Comparison of ENCODE assay signal across 9 cellular contexts in the genomic region with DNA sequence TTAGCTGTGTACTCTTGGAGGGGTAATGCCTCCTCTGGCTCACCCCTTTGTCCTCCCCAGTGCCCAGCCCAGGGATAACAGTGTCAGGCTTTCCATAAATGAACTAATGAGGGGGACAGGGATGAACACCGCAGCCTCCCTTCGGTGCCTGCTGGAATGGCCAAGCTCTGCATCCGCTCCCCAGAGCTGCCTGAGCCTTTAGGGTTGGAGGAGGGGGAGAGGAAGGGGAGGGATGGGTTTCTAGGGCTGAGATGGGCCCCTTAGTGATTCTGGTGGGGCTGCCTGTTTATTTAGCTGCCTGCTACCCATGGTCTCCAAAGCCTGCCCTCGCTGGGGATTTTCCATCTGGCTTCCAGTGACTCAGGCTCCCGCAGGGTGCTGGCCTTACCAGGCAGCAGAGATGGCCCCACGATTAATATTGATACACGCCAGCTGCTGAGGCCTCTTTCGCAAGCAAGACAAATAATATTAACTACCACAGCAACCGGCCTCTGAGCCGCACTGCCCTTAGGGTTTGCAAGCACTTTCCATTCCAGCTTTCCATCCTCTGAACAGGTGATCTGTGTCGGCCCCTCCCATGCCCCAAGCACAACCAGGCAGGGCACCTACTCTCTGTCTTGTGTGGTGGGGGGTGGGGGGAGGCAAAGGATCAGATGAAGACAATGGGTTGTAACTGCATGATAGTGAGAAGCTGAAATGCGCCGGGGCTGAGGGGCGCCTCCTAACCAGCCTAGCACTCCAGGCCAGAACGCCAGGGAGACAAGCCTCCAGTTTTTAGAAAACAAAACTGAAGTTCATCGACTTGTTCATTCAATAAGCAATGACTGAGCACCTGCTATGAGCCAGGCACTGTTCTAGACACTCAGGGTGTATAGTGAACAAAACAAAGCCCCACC. TPM values are rescaled to one million over a fixed set of nuclear protein-coding genes. Genes with fewer than 3 reads are reported as not detected.
DNase-seq lines count a peak whose midpoint lies in the region; ATAC-seq and TF ChIP-seq lines count a peak whose summit lies in the region.
"Had no signal": no experiment of that assay in that cellular context is flagged by ENCODE, and none has a peak within 500 bp of the region (broad histone marks: within the 10 kb centered on the region; RNA-seq: fewer than 3 reads in every experiment).

No MANE protein-coding gene starts in this region.

- no peaks in the 10 kb centered on the region for H3K36me3 ChIP-seq in endodermal cell (ENCODE audit: control insufficient read depth, insufficient read depth, low read length)

- intact Hi-C loops in left colon (cut with DNase I, micrococcal nuclease), result loop anchor here in 1 of 2 donors (5.0 to 10.0 kb wide), 2 partner anchors 99 to 329 kb away; no protein-coding TSS in a partner anchor

- H3K27me3 Mint-ChIP-seq in endodermal cell (ENCODE audit: insufficient read depth) (no peaks in the 10 kb centered on the region), progenitor cell of endocrine pancreas (no peaks in the 10 kb centered on the region)

- TF ChIP-seq CTCF in endodermal cell (conservative IDR thresholded peaks at IDR 0.05) (no peak), progenitor cell of endocrine pancreas (IDR thresholded peaks at IDR 0.05; ENCODE audit: unreplicated experiment) (no peak)

- no peak overlapping the region for H3K9ac ChIP-seq in endodermal cell (ENCODE audit: extremely low read depth, low read length, poor library complexity, severe bottlenecking)
- H3K9ac ChIP-seq: KMS-11 had no signal

- H3K9me3 Mint-ChIP-seq in endodermal cell, result no peaks in the 10 kb centered on the region
- no peaks in the 10 kb centered on the region for H3K9me3 Mint-ChIP-seq in progenitor cell of endocrine pancreas (ENCODE audit: low read depth)

- H3K27ac Mint-ChIP-seq in endodermal cell, result no peak overlapping the region
- peak overlapping the region; percentile 56 for H3K27ac Mint-ChIP-seq in progenitor cell of endocrine pancreas

- H3K4me1 Mint-ChIP-seq in endodermal cell (peaks cover 2% of the 10 kb centered on the region), progenitor cell of endocrine pancreas (ENCODE audit: low read depth) (peaks cover 25% of the 10 kb centered on the region)

- 60 to 69% methylated on average over 5 to 16 of the region's 16 CpGs for WGBS in endodermal cell (ENCODE audit: insufficient coverage in 1 of 2, insufficient read length in 1 of 2), 2 experiments

- no peaks in the 10 kb centered on the region for H3K9me3 ChIP-seq in endodermal cell (ENCODE audit: control insufficient read depth, low read length)

- DNase-seq in G401 (ENCODE audit: low spot score) (peak; percentile 49), NCI-H345 (lab: John Stamatoyannopoulos, UW) (peak; percentile 88), endodermal cell (peak; percentile 48), progenitor cell of endocrine pancreas (ENCODE audit: low spot score, unreplicated experiment) (no peak), left colon (no peak)
- DNase-seq in stimulated activated CD4-positive, alpha-beta T cell treated with anti-CD3 and anti-CD28 coated beads, Interleukin-2, amount 100 ng/mL, for 24 hours, result no peak
- DNase-seq in activated CD4-positive, CD25-positive, alpha-beta regulatory T cell treated with anti-CD3 and anti-CD28 coated beads, Interleukin-2, amount 50 U/mL, for 72 hours, result no peak

- no peaks in the 10 kb centered on the region for H3K27me3 ChIP-seq in endodermal cell (ENCODE audit: control insufficient read depth, insufficient read depth, low read length, poor library complexity, severe bottlenecking)

- H3K4me3 Mint-ChIP-seq in endodermal cell, result no peak overlapping the region
- no peak overlapping the region for H3K4me3 Mint-ChIP-seq in progenitor cell of endocrine pancreas (ENCODE audit: low read depth)

- peak overlapping the region; percentile 66 for H3K27ac ChIP-seq in endodermal cell (ENCODE audit: low read depth, low read length)
- H3K27ac ChIP-seq: KMS-11 had no signal

- H3K36me3 Mint-ChIP-seq in endodermal cell (ENCODE audit: low read depth), result no peaks in the 10 kb centered on the region
- no peaks in the 10 kb centered on the region for H3K36me3 Mint-ChIP-seq in progenitor cell of endocrine pancreas (ENCODE audit: insufficient read depth)

- in situ Hi-C loops in G401 (cut with HindIII; ENCODE audit: low sequenced_read_pairs), result no loop called here

- no peaks in the 10 kb centered on the region for H3K4me1 ChIP-seq in endodermal cell (ENCODE audit: control insufficient read depth, insufficient read depth, low read length)

- ATAC-seq in left colon (no peak), GM18870 (IDR thresholded peaks at IDR 0.05; ENCODE audit: unreplicated experiment) (no peak)

- H3K4me3 ChIP-seq in endodermal cell (ENCODE audit: low read length), result no peak overlapping the region

RNA-seq across cellular contexts. Expression of a gene that starts 56.7 kb away (rescaled TPM):
- total RNA-seq in G401 (2014; rRNA removed; shearing (Covaris generic)), result 0.37 and 2.6 TPM in 2 replicates
- total RNA-seq in endodermal cell (10 to 100 TPM; 12.3 to 21.9 TPM), progenitor cell of endocrine pancreas (49.6 and 58.3 TPM in 2 replicates), left colon (1 to 10 TPM; 2.2 to 6.7 TPM)
- polyA plus RNA-seq in endodermal cell (2013, experiment 1 of 2), result 55.9 TPM
- polyA plus RNA-seq in endodermal cell (2013, experiment 2 of 2), result 52.1 TPM

Comparison
In these comparisons a context has a peak if more than half of its experiments do, and no peak if none do; other contexts are left out.
1. DNase-seq: peak in G401 (single experiment), NCI-H345 (single experiment) and endodermal cell (single experiment); none in progenitor cell of endocrine pancreas (single experiment), left colon (0 of 2), stimulated activated CD4-positive, alpha-beta T cell treated with anti-CD3 and anti-CD28 coated beads, Interleukin-2, amount 100 ng/mL, for 24 hours (0 of 2) and activated CD4-positive, CD25-positive, alpha-beta regulatory T cell treated with anti-CD3 and anti-CD28 coated beads, Interleukin-2, amount 50 U/mL, for 72 hours (single experiment).